In genomic region chr17:57243171-57243622, GRCh38 we compare ENCODE assay signal across 1 cellular context.
TF ChIP-seq lines count a peak whose summit lies in the region.

No MANE protein-coding gene starts in this region.

TF ChIP-seq in HepG2, 621 proteins besides CTCF, POLR2A, EP300 and RAD21 (continued from another document and continues in another):
- TF ChIP-seq RNF2 (conservative IDR thresholded peaks at IDR 0.05; ENCODE audit: low read depth): no peak; the same call in 1 of the 2 replicates
- no peak for TF ChIP-seq TOPORS (CRISPR knock-in tag; IDR thresholded peaks at IDR 0.05)
- TF ChIP-seq ZNF343 (CRISPR knock-in tag; IDR thresholded peaks at IDR 0.05): no peak
- no peak; the same call in 1 of the 2 replicates for TF ChIP-seq ZNF33A (CRISPR knock-in tag; IDR thresholded peaks at IDR 0.05; ENCODE audit: borderline replicate concordance)
- no peak for TF ChIP-seq RORA (CRISPR knock-in tag; IDR thresholded peaks at IDR 0.05)
- TF ChIP-seq TFE3 (CRISPR knock-in tag; IDR thresholded peaks at IDR 0.05): no peak
- no peak for TF ChIP-seq ELK4 (CRISPR knock-in tag; IDR thresholded peaks at IDR 0.05; ENCODE audit: borderline replicate concordance)
- TF ChIP-seq, protein P1, sequence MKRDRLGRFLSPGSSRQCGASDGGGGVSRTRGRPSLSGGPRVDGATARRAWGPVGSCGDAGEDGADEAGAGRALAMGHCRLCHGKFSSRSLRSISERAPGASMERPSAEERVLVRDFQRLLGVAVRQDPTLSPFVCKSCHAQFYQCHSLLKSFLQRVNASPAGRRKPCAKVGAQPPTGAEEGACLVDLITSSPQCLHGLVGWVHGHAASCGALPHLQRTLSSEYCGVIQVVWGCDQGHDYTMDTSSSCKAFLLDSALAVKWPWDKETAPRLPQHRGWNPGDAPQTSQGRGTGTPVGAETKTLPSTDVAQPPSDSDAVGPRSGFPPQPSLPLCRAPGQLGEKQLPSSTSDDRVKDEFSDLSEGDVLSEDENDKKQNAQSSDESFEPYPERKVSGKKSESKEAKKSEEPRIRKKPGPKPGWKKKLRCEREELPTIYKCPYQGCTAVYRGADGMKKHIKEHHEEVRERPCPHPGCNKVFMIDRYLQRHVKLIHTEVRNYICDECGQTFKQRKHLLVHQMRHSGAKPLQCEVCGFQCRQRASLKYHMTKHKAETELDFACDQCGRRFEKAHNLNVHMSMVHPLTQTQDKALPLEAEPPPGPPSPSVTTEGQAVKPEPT (CRISPR knock-in tag; IDR thresholded peaks at IDR 0.05; ENCODE audit: low read depth): no peak; the same call in 1 of the 2 replicates
- no peak for TF ChIP-seq MAZ (IDR thresholded peaks at IDR 0.05; ENCODE audit: borderline replicate concordance, low read depth, low read length)
- peak; percentile 69; the same call in 1 of the 2 replicates for TF ChIP-seq MAZ (CRISPR knock-in tag; IDR thresholded peaks at IDR 0.05; ENCODE audit: low read depth)
- TF ChIP-seq POGZ (CRISPR knock-in tag; IDR thresholded peaks at IDR 0.05): peak; percentile 84
- TF ChIP-seq ZNF790 (CRISPR knock-in tag; IDR thresholded peaks at IDR 0.05; ENCODE audit: borderline replicate concordance): no peak
- no peak for TF ChIP-seq ETS1 (CRISPR knock-in tag; IDR thresholded peaks at IDR 0.05)
- no peak for TF ChIP-seq ZNF564 (CRISPR knock-in tag; IDR thresholded peaks at IDR 0.05)
- TF ChIP-seq, protein P2, sequence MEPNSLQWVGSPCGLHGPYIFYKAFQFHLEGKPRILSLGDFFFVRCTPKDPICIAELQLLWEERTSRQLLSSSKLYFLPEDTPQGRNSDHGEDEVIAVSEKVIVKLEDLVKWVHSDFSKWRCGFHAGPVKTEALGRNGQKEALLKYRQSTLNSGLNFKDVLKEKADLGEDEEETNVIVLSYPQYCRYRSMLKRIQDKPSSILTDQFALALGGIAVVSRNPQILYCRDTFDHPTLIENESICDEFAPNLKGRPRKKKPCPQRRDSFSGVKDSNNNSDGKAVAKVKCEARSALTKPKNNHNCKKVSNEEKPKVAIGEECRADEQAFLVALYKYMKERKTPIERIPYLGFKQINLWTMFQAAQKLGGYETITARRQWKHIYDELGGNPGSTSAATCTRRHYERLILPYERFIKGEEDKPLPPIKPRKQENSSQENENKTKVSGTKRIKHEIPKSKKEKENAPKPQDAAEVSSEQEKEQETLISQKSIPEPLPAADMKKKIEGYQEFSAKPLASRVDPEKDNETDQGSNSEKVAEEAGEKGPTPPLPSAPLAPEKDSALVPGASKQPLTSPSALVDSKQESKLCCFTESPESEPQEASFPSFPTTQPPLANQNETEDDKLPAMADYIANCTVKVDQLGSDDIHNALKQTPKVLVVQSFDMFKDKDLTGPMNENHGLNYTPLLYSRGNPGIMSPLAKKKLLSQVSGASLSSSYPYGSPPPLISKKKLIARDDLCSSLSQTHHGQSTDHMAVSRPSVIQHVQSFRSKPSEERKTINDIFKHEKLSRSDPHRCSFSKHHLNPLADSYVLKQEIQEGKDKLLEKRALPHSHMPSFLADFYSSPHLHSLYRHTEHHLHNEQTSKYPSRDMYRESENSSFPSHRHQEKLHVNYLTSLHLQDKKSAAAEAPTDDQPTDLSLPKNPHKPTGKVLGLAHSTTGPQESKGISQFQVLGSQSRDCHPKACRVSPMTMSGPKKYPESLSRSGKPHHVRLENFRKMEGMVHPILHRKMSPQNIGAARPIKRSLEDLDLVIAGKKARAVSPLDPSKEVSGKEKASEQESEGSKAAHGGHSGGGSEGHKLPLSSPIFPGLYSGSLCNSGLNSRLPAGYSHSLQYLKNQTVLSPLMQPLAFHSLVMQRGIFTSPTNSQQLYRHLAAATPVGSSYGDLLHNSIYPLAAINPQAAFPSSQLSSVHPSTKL (CRISPR knock-in tag; IDR thresholded peaks at IDR 0.05): peak; percentile 69; the same call in 1 of the 2 replicates
- TF ChIP-seq, protein P3, sequence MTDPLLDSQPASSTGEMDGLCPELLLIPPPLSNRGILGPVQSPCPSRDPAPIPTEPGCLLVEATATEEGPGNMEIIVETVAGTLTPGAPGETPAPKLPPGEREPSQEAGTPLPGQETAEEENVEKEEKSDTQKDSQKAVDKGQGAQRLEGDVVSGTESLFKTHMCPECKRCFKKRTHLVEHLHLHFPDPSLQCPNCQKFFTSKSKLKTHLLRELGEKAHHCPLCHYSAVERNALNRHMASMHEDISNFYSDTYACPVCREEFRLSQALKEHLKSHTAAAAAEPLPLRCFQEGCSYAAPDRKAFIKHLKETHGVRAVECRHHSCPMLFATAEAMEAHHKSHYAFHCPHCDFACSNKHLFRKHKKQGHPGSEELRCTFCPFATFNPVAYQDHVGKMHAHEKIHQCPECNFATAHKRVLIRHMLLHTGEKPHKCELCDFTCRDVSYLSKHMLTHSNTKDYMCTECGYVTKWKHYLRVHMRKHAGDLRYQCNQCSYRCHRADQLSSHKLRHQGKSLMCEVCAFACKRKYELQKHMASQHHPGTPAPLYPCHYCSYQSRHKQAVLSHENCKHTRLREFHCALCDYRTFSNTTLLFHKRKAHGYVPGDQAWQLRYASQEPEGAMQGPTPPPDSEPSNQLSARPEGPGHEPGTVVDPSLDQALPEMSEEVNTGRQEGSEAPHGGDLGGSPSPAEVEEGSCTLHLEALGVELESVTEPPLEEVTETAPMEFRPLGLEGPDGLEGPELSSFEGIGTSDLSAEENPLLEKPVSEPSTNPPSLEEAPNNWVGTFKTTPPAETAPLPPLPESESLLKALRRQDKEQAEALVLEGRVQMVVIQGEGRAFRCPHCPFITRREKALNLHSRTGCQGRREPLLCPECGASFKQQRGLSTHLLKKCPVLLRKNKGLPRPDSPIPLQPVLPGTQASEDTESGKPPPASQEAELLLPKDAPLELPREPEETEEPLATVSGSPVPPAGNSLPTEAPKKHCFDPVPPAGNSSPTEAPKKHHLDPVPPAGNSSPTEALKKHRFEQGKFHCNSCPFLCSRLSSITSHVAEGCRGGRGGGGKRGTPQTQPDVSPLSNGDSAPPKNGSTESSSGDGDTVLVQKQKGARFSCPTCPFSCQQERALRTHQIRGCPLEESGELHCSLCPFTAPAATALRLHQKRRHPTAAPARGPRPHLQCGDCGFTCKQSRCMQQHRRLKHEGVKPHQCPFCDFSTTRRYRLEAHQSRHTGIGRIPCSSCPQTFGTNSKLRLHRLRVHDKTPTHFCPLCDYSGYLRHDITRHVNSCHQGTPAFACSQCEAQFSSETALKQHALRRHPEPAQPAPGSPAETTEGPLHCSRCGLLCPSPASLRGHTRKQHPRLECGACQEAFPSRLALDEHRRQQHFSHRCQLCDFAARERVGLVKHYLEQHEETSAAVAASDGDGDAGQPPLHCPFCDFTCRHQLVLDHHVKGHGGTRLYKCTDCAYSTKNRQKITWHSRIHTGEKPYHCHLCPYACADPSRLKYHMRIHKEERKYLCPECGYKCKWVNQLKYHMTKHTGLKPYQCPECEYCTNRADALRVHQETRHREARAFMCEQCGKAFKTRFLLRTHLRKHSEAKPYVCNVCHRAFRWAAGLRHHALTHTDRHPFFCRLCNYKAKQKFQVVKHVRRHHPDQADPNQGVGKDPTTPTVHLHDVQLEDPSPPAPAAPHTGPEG (CRISPR knock-in tag; IDR thresholded peaks at IDR 0.05): no peak
- TF ChIP-seq ZNF138 (CRISPR knock-in tag; IDR thresholded peaks at IDR 0.05; ENCODE audit: low read depth): no peak
- TF ChIP-seq ZMAT3 (CRISPR knock-in tag; conservative IDR thresholded peaks at IDR 0.05): no peak
- TF ChIP-seq E2F5 (CRISPR knock-in tag; conservative IDR thresholded peaks at IDR 0.05): no peak
- TF ChIP-seq HCFC1 (IDR thresholded peaks at IDR 0.05; ENCODE audit: low read depth, low read length): no peak
- no peak for TF ChIP-seq FOSL1 (CRISPR knock-in tag; IDR thresholded peaks at IDR 0.05; ENCODE audit: borderline replicate concordance)
- no peak; the same call in 1 of the 2 replicates for TF ChIP-seq HMG20A (CRISPR knock-in tag; IDR thresholded peaks at IDR 0.05; ENCODE audit: borderline replicate concordance)
- no peak for TF ChIP-seq ZBTB1 (CRISPR knock-in tag; IDR thresholded peaks at IDR 0.05; ENCODE audit: borderline replicate concordance)
- TF ChIP-seq REST (IDR thresholded peaks at IDR 0.05; ENCODE audit: borderline replicate concordance in 1 of 2, low read depth in 1 of 2, low read length in 2 of 2): no peak; a peak in 1 of 4 replicates
- TF ChIP-seq SAFB2 (CRISPR knock-in tag; IDR thresholded peaks at IDR 0.05; ENCODE audit: borderline replicate concordance, low read depth): no peak
- peak; percentile 50; the same call in 1 of the 2 replicates for TF ChIP-seq SAP130 (CRISPR knock-in tag; IDR thresholded peaks at IDR 0.05; ENCODE audit: low read depth)
- TF ChIP-seq TMF1 (CRISPR knock-in tag; IDR thresholded peaks at IDR 0.05; ENCODE audit: low read depth): no peak
- no peak for TF ChIP-seq ZIK1 (CRISPR knock-in tag; IDR thresholded peaks at IDR 0.05; ENCODE audit: borderline replicate concordance, low read depth)
- TF ChIP-seq, protein P4, sequence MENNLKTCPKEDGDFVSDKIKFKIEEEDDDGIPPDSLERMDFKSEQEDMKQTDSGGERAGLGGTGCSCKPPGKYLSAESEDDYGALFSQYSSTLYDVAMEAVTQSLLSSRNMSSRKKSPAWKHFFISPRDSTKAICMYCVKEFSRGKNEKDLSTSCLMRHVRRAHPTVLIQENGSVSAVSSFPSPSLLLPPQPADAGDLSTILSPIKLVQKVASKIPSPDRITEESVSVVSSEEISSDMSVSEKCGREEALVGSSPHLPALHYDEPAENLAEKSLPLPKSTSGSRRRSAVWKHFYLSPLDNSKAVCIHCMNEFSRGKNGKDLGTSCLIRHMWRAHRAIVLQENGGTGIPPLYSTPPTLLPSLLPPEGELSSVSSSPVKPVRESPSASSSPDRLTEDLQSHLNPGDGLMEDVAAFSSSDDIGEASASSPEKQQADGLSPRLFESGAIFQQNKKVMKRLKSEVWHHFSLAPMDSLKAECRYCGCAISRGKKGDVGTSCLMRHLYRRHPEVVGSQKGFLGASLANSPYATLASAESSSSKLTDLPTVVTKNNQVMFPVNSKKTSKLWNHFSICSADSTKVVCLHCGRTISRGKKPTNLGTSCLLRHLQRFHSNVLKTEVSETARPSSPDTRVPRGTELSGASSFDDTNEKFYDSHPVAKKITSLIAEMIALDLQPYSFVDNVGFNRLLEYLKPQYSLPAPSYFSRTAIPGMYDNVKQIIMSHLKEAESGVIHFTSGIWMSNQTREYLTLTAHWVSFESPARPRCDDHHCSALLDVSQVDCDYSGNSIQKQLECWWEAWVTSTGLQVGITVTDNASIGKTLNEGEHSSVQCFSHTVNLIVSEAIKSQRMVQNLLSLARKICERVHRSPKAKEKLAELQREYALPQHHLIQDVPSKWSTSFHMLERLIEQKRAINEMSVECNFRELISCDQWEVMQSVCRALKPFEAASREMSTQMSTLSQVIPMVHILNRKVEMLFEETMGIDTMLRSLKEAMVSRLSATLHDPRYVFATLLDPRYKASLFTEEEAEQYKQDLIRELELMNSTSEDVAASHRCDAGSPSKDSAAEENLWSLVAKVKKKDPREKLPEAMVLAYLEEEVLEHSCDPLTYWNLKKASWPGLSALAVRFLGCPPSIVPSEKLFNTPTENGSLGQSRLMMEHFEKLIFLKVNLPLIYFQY (CRISPR knock-in tag; IDR thresholded peaks at IDR 0.05; ENCODE audit: borderline replicate concordance): peak; percentile 79; the same call in 1 of the 2 replicates
